ENCODE assay signal across 19 cellular contexts in the genomic region with DNA sequence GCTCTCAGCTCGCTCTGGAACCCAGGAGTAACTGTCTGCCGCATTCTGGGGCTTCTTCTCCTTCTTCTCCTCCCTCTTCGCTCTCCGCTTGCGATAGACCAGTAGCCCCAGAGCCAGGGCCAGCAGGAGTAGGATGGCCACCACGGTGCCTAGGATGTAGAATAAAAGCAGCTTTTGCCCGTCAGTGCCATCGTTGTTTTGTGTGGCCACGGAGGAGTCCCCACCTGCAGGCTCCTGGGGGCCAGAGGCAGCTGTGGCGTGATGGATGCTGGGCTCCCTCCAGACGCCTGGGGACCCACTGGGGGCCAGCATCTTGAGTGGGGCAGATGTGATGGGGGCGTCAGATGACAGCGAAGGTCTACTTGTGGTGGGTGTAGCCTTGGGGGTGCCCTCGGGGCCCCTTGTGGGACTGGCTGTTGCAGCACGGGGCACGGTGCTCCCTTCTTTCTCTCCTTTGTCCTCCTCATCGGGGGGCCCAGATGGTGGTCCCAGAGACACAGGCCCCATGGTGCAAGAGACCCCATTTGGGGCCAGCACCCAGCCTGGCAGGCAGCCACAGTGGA. TPM values are rescaled to one million over a fixed set of nuclear protein-coding genes. Genes with fewer than 3 reads are reported as not detected.
DNase-seq lines count a peak whose midpoint lies in the region; ATAC-seq, FAIRE-seq and TF ChIP-seq lines count a peak whose summit lies in the region.
"Had no signal": no experiment of that assay in that cellular context is flagged by ENCODE, and none has a peak within 500 bp of the region (broad histone marks: within the 10 kb centered on the region; RNA-seq: fewer than 3 reads in every experiment).

No MANE protein-coding gene starts in this region.

- H3K9me1 ChIP-seq in endothelial cell of umbilical vein (replicated peaks; ENCODE audit: control insufficient read depth, extremely low read depth, insufficient read depth, low read length): no peaks in the 10 kb centered on the region

- dilution Hi-C loops in endothelial cell of umbilical vein (cut with MboI; ENCODE audit: extremely low pct_ligation_motif_present, low sequenced_read_pairs): no loop called here

- WGBS in upper lobe of left lung, 2 donors: 79 to 89% methylated on average over 14 to 15 of the region's 17 CpGs

- H3K79me2 ChIP-seq in endothelial cell of umbilical vein (ENCODE audit: control insufficient read depth, insufficient read depth, low read length) (peaks cover 58% of the 10 kb centered on the region), parathyroid adenoma (no peaks in the 10 kb centered on the region)

- H3K9ac ChIP-seq in endothelial cell of umbilical vein (replicated peaks; ENCODE audit: extremely low read depth, insufficient read depth, low read length) (peak overlapping the region; percentile 96), parathyroid adenoma (no peak overlapping the region)
- H3K9ac ChIP-seq: neural progenitor cell had no signal

- CTCF ChIA-PET in MCF 10A (lab: Yijun Ruan, JAX) (interaction anchor here (0.9 kb wide), 1 partner anchor 11 kb away, joined by 4 read pairs; no protein-coding TSS in a partner anchor), endothelial cell of umbilical vein (lab: Charles Lee) (interaction anchor here (0.9 to 4.8 kb wide), 9 partner anchors 19 to 393 kb away, joined by 3 to 36 read pairs (median 20); no protein-coding TSS in a partner anchor)

- no peaks in the 10 kb centered on the region for H4K20me1 ChIP-seq in endothelial cell of umbilical vein (replicated peaks; ENCODE audit: control insufficient read depth, extremely low read depth, insufficient read depth, low read length)

- H3K27ac Mint-ChIP-seq in MCF 10A (ENCODE audit: low read depth, unreplicated experiment): no peak overlapping the region
- no peak overlapping the region for H3K27ac Mint-ChIP-seq in activated naive CD8-positive, alpha-beta T cell treated with anti-CD3 and anti-CD28 coated beads for 36 hours
- H3K27ac Mint-ChIP-seq: activated naive CD8-positive, alpha-beta T cell treated with anti-CD3 and anti-CD28 coated beads, Interleukin-2, amount 10 ng/mL, durations not matched to agents 7 days and 5 days; neural progenitor cell; T-cell had no signal

- no peaks in the 10 kb centered on the region for H3K9me3 Mint-ChIP-seq in MCF 10A (ENCODE audit: unreplicated experiment)
- H3K9me3 Mint-ChIP-seq in activated naive CD8-positive, alpha-beta T cell treated with anti-CD3 and anti-CD28 coated beads for 36 hours: no peaks in the 10 kb centered on the region
- H3K9me3 Mint-ChIP-seq: activated naive CD8-positive, alpha-beta T cell treated with anti-CD3 and anti-CD28 coated beads, Interleukin-2, amount 10 ng/mL, durations not matched to agents 7 days and 5 days; neural progenitor cell; T-cell had no signal

- no peak for ATAC-seq in upper lobe of left lung (ENCODE audit: low FRiP score in 2 of 2)
- no peak for ATAC-seq in esophagus mucosa
- ATAC-seq: A549 had no signal

- H3K4me1 ChIP-seq in breast epithelium (no peaks in the 10 kb centered on the region), endothelial cell of umbilical vein (ENCODE audit: control insufficient read depth, extremely low read depth, insufficient read depth, low read length) (peaks cover 62% of the 10 kb centered on the region), parathyroid adenoma (no peaks in the 10 kb centered on the region), upper lobe of left lung (peaks cover 20 to 79% (median 35%) of the 10 kb centered on the region in 4 donors)
- H3K4me1 ChIP-seq: A549 had no signal

- BruUV-seq in MCF 10A (replicated peaks; lab: Mats Ljungman, UMichigan) (no TSS peak), endothelial cell of umbilical vein (replicated peaks; lab: Mats Ljungman, UMichigan) (no TSS peak)

- H3K4me2 ChIP-seq in endothelial cell of umbilical vein (ENCODE audit: insufficient read depth, low read length) (peak overlapping the region; percentile 95), parathyroid adenoma (ENCODE audit: low read length) (peak overlapping the region; percentile 5)
- H3K4me2 ChIP-seq: A549, neural progenitor cell had no signal

- POLR2A ChIA-PET in MCF 10A (lab: Yijun Ruan, JAX) (interaction anchor here (1.5 kb wide), 1 partner anchor 12 kb away, joined by 4 read pairs; no protein-coding TSS in a partner anchor), endothelial cell of umbilical vein (lab: Charles Lee) (interaction anchor here (2.0 to 2.8 kb wide), 5 partner anchors 18 to 49 kb away, joined by 8 to 20 read pairs (median 12); no protein-coding TSS in a partner anchor)

- peaks cover 5% of the 10 kb centered on the region for H3K4me1 Mint-ChIP-seq in MCF 10A (ENCODE audit: insufficient read depth, unreplicated experiment)
- H3K4me1 Mint-ChIP-seq in activated naive CD8-positive, alpha-beta T cell treated with anti-CD3 and anti-CD28 coated beads for 36 hours: peaks cover 5% of the 10 kb centered on the region

- H3K27me3 ChIP-seq in breast epithelium (no peaks in the 10 kb centered on the region), endothelial cell of umbilical vein (ENCODE audit: control insufficient read depth in 2 of 2, insufficient read depth in 2 of 2, low read length in 2 of 2) (no peaks in the 10 kb centered on the region), parathyroid adenoma (ENCODE audit: control insufficient read depth, insufficient read depth, low read length) (no peaks in the 10 kb centered on the region), upper lobe of left lung (no peaks in the 10 kb centered on the region)
- H3K27me3 ChIP-seq: MG63, neural progenitor cell had no signal

- TF ChIP-seq EP300 in upper lobe of left lung (IDR thresholded peaks at IDR 0.05): no peak

- H3K36me3 Mint-ChIP-seq in MCF 10A (ENCODE audit: insufficient read depth, unreplicated experiment): no peaks in the 10 kb centered on the region
- no peaks in the 10 kb centered on the region for H3K36me3 Mint-ChIP-seq in activated naive CD8-positive, alpha-beta T cell treated with anti-CD3 and anti-CD28 coated beads for 36 hours
- H3K36me3 Mint-ChIP-seq: activated naive CD8-positive, alpha-beta T cell treated with anti-CD3 and anti-CD28 coated beads, Interleukin-2, amount 10 ng/mL, durations not matched to agents 7 days and 5 days; neural progenitor cell; T-cell had no signal

- H3K4me3 Mint-ChIP-seq in MCF 10A (ENCODE audit: unreplicated experiment): no peak overlapping the region
- no peak overlapping the region for H3K4me3 Mint-ChIP-seq in activated naive CD8-positive, alpha-beta T cell treated with anti-CD3 and anti-CD28 coated beads for 36 hours
- H3K4me3 Mint-ChIP-seq: activated naive CD8-positive, alpha-beta T cell treated with anti-CD3 and anti-CD28 coated beads, Interleukin-2, amount 10 ng/mL, durations not matched to agents 7 days and 5 days; neural progenitor cell had no signal

- intact Hi-C loops in breast epithelium (cut with DNase I; ENCODE audit: low total_unique reads) (no loop called here), MCF 10A (cut with micrococcal nuclease) (no loop called here), endothelial cell of umbilical vein (cut with micrococcal nuclease) (loop anchor here (10.0 kb wide), 1 partner anchor 1780 kb away; a partner anchor contains a TSS)

- no peak for TF ChIP-seq POLR2A in breast epithelium (IDR thresholded peaks at IDR 0.05)
- TF ChIP-seq POLR2A in endothelial cell of umbilical vein (IDR thresholded peaks at IDR 0.05; ENCODE audit: low read depth, low read length): no peak
- no peak for TF ChIP-seq POLR2A in upper lobe of left lung (IDR thresholded peaks at IDR 0.05)

- H3K27ac ChIP-seq in breast epithelium (peak overlapping the region; percentile 65 to 92), endothelial cell of umbilical vein (ENCODE audit: insufficient read depth, low read depth, low read length) (peak overlapping the region; percentile 98), parathyroid adenoma (peak overlapping the region; percentile 72), upper lobe of left lung (peak overlapping the region; percentile 89 to 97 (median 92)), caudate nucleus (ENCODE audit: low read depth, low read length) (no peak overlapping the region)
- H3K27ac ChIP-seq: A549, neural progenitor cell had no signal

- H2AFZ ChIP-seq in endothelial cell of umbilical vein (ENCODE audit: low read depth, low read length) (no peak overlapping the region), parathyroid adenoma (no peak overlapping the region)
- H2AFZ ChIP-seq: neural progenitor cell had no signal

- DNase-seq in breast epithelium (ENCODE audit: low spot score in 2 of 2) (no peak), MCF 10A (ENCODE audit: unreplicated experiment) (no peak), endothelial cell of umbilical vein (ENCODE audit: low read depth, low spot score) (peak; percentile 36), upper lobe of left lung (peak in 1 of 2 donors; percentile 72), caudate nucleus (lab: John Stamatoyannopoulos, UW) (no peak)
- no peak for DNase-seq in activated naive CD8-positive, alpha-beta T cell treated with anti-CD3 and anti-CD28 coated beads for 36 hours
- DNase-seq: activated naive CD8-positive, alpha-beta T cell treated with anti-CD3 and anti-CD28 coated beads, Interleukin-2, amount 10 ng/mL, durations not matched to agents 7 days and 5 days; GF-D8; MG63; NCI-H2081 treated with DMSO at 0.1 percent for 48 hours; NCI-H82; T-cell had no signal

- H3K9me3 ChIP-seq in breast epithelium (no peaks in the 10 kb centered on the region), endothelial cell of umbilical vein (replicated peaks; ENCODE audit: control insufficient read depth, insufficient read depth, low read length) (no peaks in the 10 kb centered on the region), parathyroid adenoma (ENCODE audit: control insufficient read depth, low read length) (no peaks in the 10 kb centered on the region), upper lobe of left lung (no peaks in the 10 kb centered on the region)
- H3K9me3 ChIP-seq: A549, MG63 had no signal

- H3K4me3 ChIP-seq in breast epithelium: peak overlapping the region; percentile 33 to 59 (median 35)
- peak overlapping the region; percentile 82 to 93 (median 86) for H3K4me3 ChIP-seq in endothelial cell of umbilical vein (replicated peaks in 1 of 3; ENCODE audit: insufficient read depth in 1 of 3, low read depth in 1 of 3, low read length in 3 of 3)
- H3K4me3 ChIP-seq in parathyroid adenoma (ENCODE audit: low read depth, low read length): peak overlapping the region; percentile 28
- H3K4me3 ChIP-seq in upper lobe of left lung: peak overlapping the region; percentile 39 to 54 (median 46)
- H3K4me3 ChIP-seq: A549, MG63, neural progenitor cell had no signal

- TF ChIP-seq CTCF in breast epithelium (IDR thresholded peaks at IDR 0.05) (no peak), MCF 10A (IDR thresholded peaks at IDR 0.05; ENCODE audit: unreplicated experiment) (no peak), endothelial cell of umbilical vein (IDR thresholded peaks at IDR 0.05; ENCODE audit: extremely low read depth in 1 of 2, insufficient read depth in 1 of 2, low read depth in 1 of 2, low read length in 2 of 2) (no peak), parathyroid adenoma (IDR thresholded peaks at IDR 0.05) (no peak), upper lobe of left lung (IDR thresholded peaks at IDR 0.05) (no peak)

- H3K27me3 Mint-ChIP-seq in MCF 10A (ENCODE audit: insufficient read depth, unreplicated experiment): no peaks in the 10 kb centered on the region
- no peaks in the 10 kb centered on the region for H3K27me3 Mint-ChIP-seq in activated naive CD8-positive, alpha-beta T cell treated with anti-CD3 and anti-CD28 coated beads for 36 hours
- H3K27me3 Mint-ChIP-seq: activated naive CD8-positive, alpha-beta T cell treated with anti-CD3 and anti-CD28 coated beads, Interleukin-2, amount 10 ng/mL, durations not matched to agents 7 days and 5 days had no signal

- no peaks in the 10 kb centered on the region for H3K36me3 ChIP-seq in breast epithelium
- H3K36me3 ChIP-seq in endothelial cell of umbilical vein (ENCODE audit: control insufficient read depth in 2 of 2, extremely low read depth in 1 of 2, insufficient read depth in 2 of 2, low read length in 2 of 2): peaks cover 10 to 18% of the 10 kb centered on the region in 2 experiments
- no peaks in the 10 kb centered on the region for H3K36me3 ChIP-seq in parathyroid adenoma (ENCODE audit: control insufficient read depth, insufficient read depth, low read length)
- H3K36me3 ChIP-seq in upper lobe of left lung: peaks cover 0 to 11% (median 0%) of the 10 kb centered on the region in 4 donors
- H3K36me3 ChIP-seq: MG63, neural progenitor cell had no signal

- FAIRE-seq in endothelial cell of umbilical vein (lab: Jason Lieb, UNC): no peak
- FAIRE-seq: A549 had no signal

RNA-seq across cellular contexts. Expression of a gene that starts 1.8 kb away (rescaled TPM):
- total RNA-seq in breast epithelium: 10 to 100 TPM; 19.2 to 64.9 (median 36.5) TPM
- total RNA-seq in MCF 10A (2022): not detected in 2 replicates
- 346 and 413 TPM in 2 replicates for total RNA-seq in endothelial cell of umbilical vein
- polyA plus RNA-seq in endothelial cell of umbilical vein: 180 and 182 TPM in 2 replicates
- 161 TPM in 2 replicates for polyA plus RNA-seq in endothelial cell of umbilical vein (2011; cell fraction: cytosol; rRNA removed)
- polyA plus RNA-seq in endothelial cell of umbilical vein (2011; cell fraction: nucleus; rRNA removed): 223 and 228 TPM in 2 replicates
- 238 and 281 TPM in 2 replicates for polyA plus RNA-seq in endothelial cell of umbilical vein (2012)
- polyA minus RNA-seq in endothelial cell of umbilical vein: 380 and 445 TPM in 2 replicates
- polyA minus RNA-seq in endothelial cell of umbilical vein (2011; cell fraction: cytosol; rRNA and poly(A)+ RNA removed): not detected
- 156 and 158 TPM in 2 replicates for polyA minus RNA-seq in endothelial cell of umbilical vein (2011; cell fraction: nucleus; rRNA and poly(A)+ RNA removed)
- total RNA-seq in upper lobe of left lung: 100 to 1,000 TPM in 1 of 6 donors, 10 to 100 TPM in 5; 25.1 to 160 (median 68.8) TPM
- total RNA-seq in esophagus mucosa: 7.9 TPM
- under 1 TPM; 0.04 to 0.08 TPM for total RNA-seq in activated naive CD8-positive, alpha-beta T cell treated with anti-CD3 and anti-CD28 coated beads for 36 hours
- total RNA-seq: HT-29 had no signal
- polyA plus RNA-seq: A549 had no signal

RNA-seq across cellular contexts. Expression of a gene that starts 34.9 kb away (rescaled TPM):
- total RNA-seq in breast epithelium: 10 to 100 TPM; 22.6 to 44.2 (median 28.2) TPM
- total RNA-seq in MCF 10A (2022): 15.4 and 36.2 TPM in 2 replicates
- 20.3 and 28.0 TPM in 2 replicates for total RNA-seq in endothelial cell of umbilical vein
- 17.1 and 25.3 TPM in 2 replicates for polyA plus RNA-seq in endothelial cell of umbilical vein
- 6.9 and 8.9 TPM in 2 replicates for polyA plus RNA-seq in endothelial cell of umbilical vein (2011; cell fraction: cytosol; rRNA removed)
- 8.1 and 8.4 TPM in 2 replicates for polyA plus RNA-seq in endothelial cell of umbilical vein (2011; cell fraction: nucleus; rRNA removed)
- 7.2 and 9.7 TPM in 2 replicates for polyA plus RNA-seq in endothelial cell of umbilical vein (2012)
- polyA minus RNA-seq in endothelial cell of umbilical vein: 11.0 and 11.7 TPM in 2 replicates
- not detected for polyA minus RNA-seq in endothelial cell of umbilical vein (2011; cell fraction: cytosol; rRNA and poly(A)+ RNA removed)
- polyA minus RNA-seq in endothelial cell of umbilical vein (2011; cell fraction: nucleus; rRNA and poly(A)+ RNA removed): 5.9 and 8.9 TPM in 2 replicates
- 100 to 1,000 TPM in 3 of 6 donors, 10 to 100 TPM in 3; 17.8 to 235 (median 88.1) TPM for total RNA-seq in upper lobe of left lung
- 46.5 TPM for total RNA-seq in esophagus mucosa
- total RNA-seq in activated naive CD8-positive, alpha-beta T cell treated with anti-CD3 and anti-CD28 coated beads for 36 hours: not detected
- total RNA-seq: HT-29 had no signal

RNA-seq across cellular contexts. Expression of a gene that starts 49.3 kb away (rescaled TPM):
- total RNA-seq in breast epithelium (not detected), MCF 10A (2022) (not detected in 2 replicates), endothelial cell of umbilical vein (not detected in 2 replicates), upper lobe of left lung (under 1 TPM in 1 of 6 donors, not detected in 5; 0.30 TPM), esophagus mucosa (not detected)
- polyA plus RNA-seq in endothelial cell of umbilical vein: not detected in 2 replicates
- polyA plus RNA-seq in endothelial cell of umbilical vein (2011; cell fraction: cytosol; rRNA removed): not detected in 2 replicates
- polyA plus RNA-seq in endothelial cell of umbilical vein (2011; cell fraction: nucleus; rRNA removed): not detected in 2 replicates
- polyA plus RNA-seq in endothelial cell of umbilical vein (2012): not detected in 2 replicates
- polyA minus RNA-seq in endothelial cell of umbilical vein: not detected in 2 replicates
- polyA minus RNA-seq in endothelial cell of umbilical vein (2011; cell fraction: cytosol; rRNA and poly(A)+ RNA removed): not detected
- polyA minus RNA-seq in endothelial cell of umbilical vein (2011; cell fraction: nucleus; rRNA and poly(A)+ RNA removed): not detected in 2 replicates
- not detected for total RNA-seq in activated naive CD8-positive, alpha-beta T cell treated with anti-CD3 and anti-CD28 coated beads for 36 hours
- total RNA-seq: activated naive CD8-positive, alpha-beta T cell treated with anti-CD3 and anti-CD28 coated beads, Interleukin-2, amount 10 ng/mL, durations not matched to agents 7 days and 5 days; HT-29; lung microvascular endothelial cell; T-cell; temporal lobe had no signal

Comparison
In these comparisons a context has a peak if more than half of its experiments do, and no peak if none do; other contexts are left out.
1. H3K4me3 ChIP-seq: peak in every context shown above with its lines; median percentile 86 in endothelial cell of umbilical vein; 46 in upper lobe of left lung; 35 in breast epithelium; 28 in parathyroid adenoma.
2. RNA of a gene that starts 34.9 kb away (total RNA-seq): 17.8 to 235 TPM in upper lobe of left lung, 46.5 TPM in esophagus mucosa (single experiment), 22.6 to 44.2 TPM in breast epithelium, 20.3 to 28.0 TPM in endothelial cell of umbilical vein and 15.4 to 36.2 TPM in MCF 10A; not detected in activated naive CD8-positive, alpha-beta T cell treated with anti-CD3 and anti-CD28 coated beads for 36 hours; every median in the first group is over 10 times any median in the second.